In the genomic region with DNA sequence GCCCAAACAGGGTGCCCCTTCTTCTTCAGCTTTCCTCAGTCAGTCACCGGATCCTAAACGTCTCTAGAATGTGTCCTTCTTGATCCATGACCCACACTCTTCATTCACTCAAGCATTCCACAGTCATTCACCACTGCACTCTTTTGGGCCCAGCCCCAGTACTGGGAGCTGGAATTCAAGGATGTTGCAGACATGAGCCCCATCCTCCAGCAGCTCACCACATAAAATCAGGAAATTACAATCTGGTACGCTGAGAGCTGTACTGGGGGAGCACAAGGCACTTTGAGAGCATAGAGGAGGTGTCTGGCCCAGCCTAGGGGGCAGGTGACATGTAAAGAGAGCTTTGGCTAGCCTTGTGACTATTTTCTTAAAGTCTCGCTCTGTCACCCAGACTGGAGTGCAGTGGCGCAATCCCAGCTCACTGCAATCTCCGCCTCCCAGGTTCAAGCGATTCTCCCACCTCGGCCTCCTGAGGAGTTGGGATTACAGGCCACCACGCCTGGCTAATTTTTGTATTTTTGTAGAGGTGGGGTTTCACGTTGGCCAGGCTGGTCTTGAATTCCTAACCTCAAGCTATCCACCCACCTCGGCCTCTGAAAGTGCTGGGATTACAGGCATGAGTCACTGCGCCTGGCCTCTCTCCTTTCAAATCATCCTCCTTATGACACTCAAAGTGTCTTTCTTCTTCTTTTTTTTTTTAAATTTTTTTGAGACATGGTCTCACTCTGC, we compare ENCODE assay signal across 1 cellular context.
TF ChIP-seq lines count a peak whose summit lies in the region.

No MANE protein-coding gene starts in this region.

TF ChIP-seq in K562, 482 proteins besides CTCF, POLR2A, EP300 and RAD21:
- TF ChIP-seq, protein P1, sequence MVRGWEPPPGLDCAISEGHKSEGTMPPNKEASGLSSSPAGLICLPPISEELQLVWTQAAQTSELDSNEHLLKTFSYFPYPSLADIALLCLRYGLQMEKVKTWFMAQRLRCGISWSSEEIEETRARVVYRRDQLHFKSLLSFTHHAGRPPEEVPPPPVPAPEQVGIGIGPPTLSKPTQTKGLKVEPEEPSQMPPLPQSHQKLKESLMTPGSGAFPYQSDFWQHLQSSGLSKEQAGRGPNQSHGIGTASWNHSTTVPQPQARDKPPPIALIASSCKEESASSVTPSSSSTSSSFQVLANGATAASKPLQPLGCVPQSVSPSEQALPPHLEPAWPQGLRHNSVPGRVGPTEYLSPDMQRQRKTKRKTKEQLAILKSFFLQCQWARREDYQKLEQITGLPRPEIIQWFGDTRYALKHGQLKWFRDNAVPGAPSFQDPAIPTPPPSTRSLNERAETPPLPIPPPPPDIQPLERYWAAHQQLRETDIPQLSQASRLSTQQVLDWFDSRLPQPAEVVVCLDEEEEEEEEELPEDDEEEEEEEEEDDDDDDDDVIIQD (CRISPR knock-in tag; IDR thresholded peaks at IDR 0.05) = no peak
- TF ChIP-seq FOSL1 (tag; conservative IDR thresholded peaks at IDR 0.05) (peak; percentile 41), JUND (IDR thresholded peaks at IDR 0.05; ENCODE audit: borderline replicate concordance, low read depth, low read length) (peak; percentile 23; the same call in 1 of the 2 replicates), JUND (tag; IDR thresholded peaks at IDR 0.05; ENCODE audit: borderline replicate concordance, low read depth, low read length) (peak; percentile 12; the same call in 1 of the 3 replicates), EGR1 (conservative IDR thresholded peaks at IDR 0.05) (peak; percentile 48), NCOA1 (IDR thresholded peaks at IDR 0.05; ENCODE audit: low read depth) (no peak), CEBPB (tag; IDR thresholded peaks at IDR 0.05) (peak; percentile 77), ATF3 (IDR thresholded peaks at IDR 0.05) (peak; percentile 55), ATF3 (CRISPR knock-in tag; conservative IDR thresholded peaks at IDR 0.05) (no peak), SMARCA4 (IDR thresholded peaks at IDR 0.05) (no peak), CEBPG (CRISPR knock-in tag; IDR thresholded peaks at IDR 0.05) (no peak), CEBPG (tag; conservative IDR thresholded peaks at IDR 0.05 in 1 of 2, IDR thresholded peaks at IDR 0.05 in 1 of 2) (0 out of 4 replicates have a peak, but pooled peaks of 1 of the 2 experiments have one; percentile 20), MLLT1 (IDR thresholded peaks at IDR 0.05) (peak in 1 of 2 experiments; percentile 11; a peak in 1 of 4 replicates)
